In genomic region chr1:66243548-66244130, GRCh38 we compare ENCODE assay signal across 10 cellular contexts.
DNase-seq lines count a peak whose midpoint lies in the region; ATAC-seq and TF ChIP-seq lines count a peak whose summit lies in the region.
"Had no signal": no experiment of that assay in that cellular context is flagged by ENCODE, and none has a peak within 500 bp of the region (broad histone marks: within the 10 kb centered on the region; RNA-seq: fewer than 3 reads in every experiment).

No MANE protein-coding gene starts in this region.

- H3K4me3 ChIP-seq in Karpas-422 (ENCODE audit: low read length), result no peak overlapping the region
- no peak overlapping the region for H3K4me3 ChIP-seq in suprapubic skin

- H3K9me3 ChIP-seq in Karpas-422 (ENCODE audit: low read length) (no peaks in the 10 kb centered on the region), suprapubic skin (no peaks in the 10 kb centered on the region)

- DNase-seq in activated T-cell treated with anti-CD3 and anti-CD28 coated beads, Interleukin-2, amount 50 U/mL, for 24 hours, result peak; percentile 54
- DNase-seq in activated T-cell treated with anti-CD3 and anti-CD28 coated beads for 4 hours, result no peak
- peak; percentile 24 for DNase-seq in stimulated activated naive CD8-positive, alpha-beta T cell treated with anti-CD3 and anti-CD28 coated beads, Interleukin-15, Interleukin-2, amounts not matched to agents 100 U/mL and 50 U/mL, for 24 hours
- no peak for DNase-seq in Karpas-422
- DNase-seq in immature natural killer cell, result no peak
- no peak for DNase-seq in suprapubic skin (ENCODE audit: low spot score in 2 of 2)
- DNase-seq: NCI-H510A treated with DMSO at 0.1 percent for 48 hours had no signal

- H3K36me3 Mint-ChIP-seq in activated T-cell treated with anti-CD3 and anti-CD28 coated beads, Interleukin-2, amount 50 U/mL, for 24 hours (ENCODE audit: low read depth), result no peaks in the 10 kb centered on the region
- no peaks in the 10 kb centered on the region for H3K36me3 Mint-ChIP-seq in activated T-helper 17 cell treated with anti-CD3 and anti-CD28 coated beads, Interleukin-2, amount 50 U/mL, for 72 hours (ENCODE audit: low read depth)
- no peaks in the 10 kb centered on the region for H3K36me3 Mint-ChIP-seq in immature natural killer cell

- 64% methylated on average over 2 of the region's 2 CpGs for WGBS in suprapubic skin

- H3K27ac Mint-ChIP-seq in activated T-cell treated with anti-CD3 and anti-CD28 coated beads, Interleukin-2, amount 50 U/mL, for 24 hours, result no peak overlapping the region
- H3K27ac Mint-ChIP-seq in activated T-helper 17 cell treated with anti-CD3 and anti-CD28 coated beads, Interleukin-2, amount 50 U/mL, for 72 hours, result no peak overlapping the region
- H3K27ac Mint-ChIP-seq in immature natural killer cell, result no peak overlapping the region
- H3K27ac Mint-ChIP-seq: dendritic cell treated with granulocyte-macrophage colony-stimulating factor and Interleukin-4, amounts not matched to agents 40 ng/mL and 50 ng/mL, for 4 days had no signal

- no peak for TF ChIP-seq CTCF in suprapubic skin (IDR thresholded peaks at IDR 0.05)

- H3K27ac ChIP-seq in Karpas-422 (ENCODE audit: low read length) (no peak overlapping the region), suprapubic skin (no peak overlapping the region)

- H3K4me2 ChIP-seq in Karpas-422 (ENCODE audit: low read depth, low read length, poor library complexity, severe bottlenecking), result no peak overlapping the region

- TF ChIP-seq POLR2A in suprapubic skin (IDR thresholded peaks at IDR 0.05), result no peak

- ATAC-seq in HG02938 (IDR thresholded peaks at IDR 0.05; ENCODE audit: unreplicated experiment), result peak; percentile 46
- ATAC-seq in activated T-helper 17 cell treated with anti-CD3 and anti-CD28 coated beads, Interleukin-2, amount 50 U/mL, for 72 hours (replicated peaks), result peak; percentile 65
- peak; percentile 84 for ATAC-seq in stimulated activated naive CD8-positive, alpha-beta T cell treated with anti-CD3 and anti-CD28 coated beads, Interleukin-15, Interleukin-2, amounts not matched to agents 100 U/mL and 50 U/mL, for 24 hours

- no peaks in the 10 kb centered on the region for H3K9me3 Mint-ChIP-seq in activated T-cell treated with anti-CD3 and anti-CD28 coated beads, Interleukin-2, amount 50 U/mL, for 24 hours
- H3K9me3 Mint-ChIP-seq in activated T-helper 17 cell treated with anti-CD3 and anti-CD28 coated beads, Interleukin-2, amount 50 U/mL, for 72 hours, result no peaks in the 10 kb centered on the region
- H3K9me3 Mint-ChIP-seq in immature natural killer cell, result no peaks in the 10 kb centered on the region
- H3K9me3 Mint-ChIP-seq: dendritic cell treated with granulocyte-macrophage colony-stimulating factor and Interleukin-4, amounts not matched to agents 40 ng/mL and 50 ng/mL, for 4 days had no signal

- H3K9me2 ChIP-seq in Karpas-422 (replicated peaks; ENCODE audit: insufficient read depth, low read length), result no peaks in the 10 kb centered on the region

- no peaks in the 10 kb centered on the region for H3K36me3 ChIP-seq in Karpas-422 (ENCODE audit: insufficient read depth, low read length)
- no peaks in the 10 kb centered on the region for H3K36me3 ChIP-seq in suprapubic skin

- no peaks in the 10 kb centered on the region for H3K27me3 Mint-ChIP-seq in activated T-cell treated with anti-CD3 and anti-CD28 coated beads, Interleukin-2, amount 50 U/mL, for 24 hours
- H3K27me3 Mint-ChIP-seq in activated T-helper 17 cell treated with anti-CD3 and anti-CD28 coated beads, Interleukin-2, amount 50 U/mL, for 72 hours, result no peaks in the 10 kb centered on the region
- H3K27me3 Mint-ChIP-seq in immature natural killer cell (ENCODE audit: low read depth in 3 of 3), result no peaks in the 10 kb centered on the region
- H3K27me3 Mint-ChIP-seq: dendritic cell treated with granulocyte-macrophage colony-stimulating factor and Interleukin-4, amounts not matched to agents 40 ng/mL and 50 ng/mL, for 4 days had no signal

- H4K20me1 ChIP-seq in Karpas-422 (ENCODE audit: insufficient read depth, low read depth, low read length), result no peaks in the 10 kb centered on the region

- H3K4me3 Mint-ChIP-seq in activated T-cell treated with anti-CD3 and anti-CD28 coated beads, Interleukin-2, amount 50 U/mL, for 24 hours, result no peak overlapping the region
- no peak overlapping the region for H3K4me3 Mint-ChIP-seq in activated T-helper 17 cell treated with anti-CD3 and anti-CD28 coated beads, Interleukin-2, amount 50 U/mL, for 72 hours
- H3K4me3 Mint-ChIP-seq in immature natural killer cell, result no peak overlapping the region
- H3K4me3 Mint-ChIP-seq: dendritic cell treated with granulocyte-macrophage colony-stimulating factor and Interleukin-4, amounts not matched to agents 40 ng/mL and 50 ng/mL, for 4 days had no signal

- H3K4me1 Mint-ChIP-seq in activated T-cell treated with anti-CD3 and anti-CD28 coated beads, Interleukin-2, amount 50 U/mL, for 24 hours (ENCODE audit: low read depth), result no peaks in the 10 kb centered on the region
- H3K4me1 Mint-ChIP-seq in activated T-helper 17 cell treated with anti-CD3 and anti-CD28 coated beads, Interleukin-2, amount 50 U/mL, for 72 hours, result peaks cover 25% of the 10 kb centered on the region
- H3K4me1 Mint-ChIP-seq in immature natural killer cell, result no peaks in the 10 kb centered on the region

- H3K27me3 ChIP-seq in Karpas-422 (ENCODE audit: low read length) (no peaks in the 10 kb centered on the region), suprapubic skin (no peaks in the 10 kb centered on the region)

- H3K9ac ChIP-seq in Karpas-422 (ENCODE audit: low read length), result no peak overlapping the region

- H2AFZ ChIP-seq in Karpas-422 (ENCODE audit: low read length), result no peak overlapping the region

- no peaks in the 10 kb centered on the region for H3K79me2 ChIP-seq in Karpas-422 (ENCODE audit: low read length)

- H3K4me1 ChIP-seq in Karpas-422 (ENCODE audit: low read length) (peaks cover 44% of the 10 kb centered on the region), suprapubic skin (no peaks in the 10 kb centered on the region)

- TF ChIP-seq EP300 in suprapubic skin (IDR thresholded peaks at IDR 0.05), result no peak

Comparison
In these comparisons a context has a peak if more than half of its experiments do, and no peak if none do; other contexts are left out.
1. DNase-seq: peak in activated T-cell treated with anti-CD3 and anti-CD28 coated beads, Interleukin-2, amount 50 U/mL, for 24 hours (single experiment) and stimulated activated naive CD8-positive, alpha-beta T cell treated with anti-CD3 and anti-CD28 coated beads, Interleukin-15, Interleukin-2, amounts not matched to agents 100 U/mL and 50 U/mL, for 24 hours (single experiment); none in activated T-cell treated with anti-CD3 and anti-CD28 coated beads for 4 hours (single experiment), Karpas-422 (single experiment), immature natural killer cell (0 of 3) and suprapubic skin (0 of 2).
2. Peak in every context shown above with its lines, with median percentiles within 50 percentile points of each other: ATAC-seq.